Comparison of ENCODE assay signal across 9 cellular contexts in genomic region chr6:499617-500016, GRCh38.
DNase-seq lines count a peak whose midpoint lies in the region; ATAC-seq and TF ChIP-seq lines count a peak whose summit lies in the region.
"Had no signal": no experiment of that assay in that cellular context is flagged by ENCODE, and none has a peak within 500 bp of the region (broad histone marks: within the 10 kb centered on the region; RNA-seq: fewer than 3 reads in every experiment).

No MANE protein-coding gene starts in this region.

- H3K27ac Mint-ChIP-seq in T-helper 17 cell (peak overlapping the region; percentile 95), immature natural killer cell (peak overlapping the region; percentile 90 to 99 (median 96)), type B pancreatic cell (no peak overlapping the region), CD14-positive monocyte (peak overlapping the region in 1 of 7 donors; percentile 50)

- no peaks in the 10 kb centered on the region for H3K9me3 Mint-ChIP-seq in immature natural killer cell
- H3K9me3 Mint-ChIP-seq in type B pancreatic cell: no peaks in the 10 kb centered on the region
- peaks cover 0 to 3% (median 0%) of the 10 kb centered on the region in 7 donors for H3K9me3 Mint-ChIP-seq in CD14-positive monocyte

- intact Hi-C loops in CD14-positive monocyte (cut with micrococcal nuclease): no loop called here

- ATAC-seq in GM18907 (IDR thresholded peaks at IDR 0.05; ENCODE audit: unreplicated experiment) (peak; percentile 49), T-helper 17 cell (peak; percentile 37)
- ATAC-seq: psoas muscle had no signal

- no peak for TF ChIP-seq CTCF in GM10266 (IDR thresholded peaks at IDR 0.05; ENCODE audit: control insufficient read depth, insufficient read depth, low read depth, missing control alignments)
- no peak for TF ChIP-seq CTCF in type B pancreatic cell (conservative IDR thresholded peaks at IDR 0.05)
- no peak for TF ChIP-seq CTCF in CD14-positive monocyte (IDR thresholded peaks at IDR 0.05)

- H3K27me3 Mint-ChIP-seq in T-helper 17 cell: no peaks in the 10 kb centered on the region
- peaks cover 0 to 9% (median 0%) of the 10 kb centered on the region in 3 donors for H3K27me3 Mint-ChIP-seq in immature natural killer cell (ENCODE audit: low read depth in 3 of 3)
- no peaks in the 10 kb centered on the region for H3K27me3 Mint-ChIP-seq in type B pancreatic cell
- H3K27me3 Mint-ChIP-seq in CD14-positive monocyte (ENCODE audit: low read depth in 3 of 3): peaks cover 0 to 1% (median 0%) of the 10 kb centered on the region in 3 donors

- peaks cover 4% of the 10 kb centered on the region for H3K36me3 Mint-ChIP-seq in T-helper 17 cell (ENCODE audit: low read depth)
- H3K36me3 Mint-ChIP-seq in immature natural killer cell: peaks cover 7 to 20% (median 11%) of the 10 kb centered on the region in 3 donors
- peaks cover 21% of the 10 kb centered on the region for H3K36me3 Mint-ChIP-seq in type B pancreatic cell
- peaks cover 38 to 41% of the 10 kb centered on the region in 2 donors for H3K36me3 Mint-ChIP-seq in CD14-positive monocyte

- H3K4me1 Mint-ChIP-seq in T-helper 17 cell: peaks cover 38% of the 10 kb centered on the region
- peaks cover 57 to 71% of the 10 kb centered on the region in 2 donors for H3K4me1 Mint-ChIP-seq in immature natural killer cell
- no peaks in the 10 kb centered on the region for H3K4me1 Mint-ChIP-seq in type B pancreatic cell (ENCODE audit: unreplicated experiment)
- H3K4me1 Mint-ChIP-seq in CD14-positive monocyte: peaks cover 6% of the 10 kb centered on the region

- DNase-seq in GM10266 (ENCODE audit: extremely low spot score): peak; percentile 32
- no peak for DNase-seq in T-helper 17 cell
- peak; percentile 51 to 59 (median 55) for DNase-seq in immature natural killer cell
- no peak for DNase-seq in type B pancreatic cell (ENCODE audit: extremely low spot score, unreplicated experiment)
- no peak for DNase-seq in NCI-H524 (lab: John Stamatoyannopoulos, UW)
- DNase-seq in CD14-positive monocyte (ENCODE audit: low spot score): no peak
- DNase-seq: cerebellar nuclear complex, psoas muscle had no signal

- H3K9me3 ChIP-seq in T-helper 17 cell (ENCODE audit: control insufficient read depth, low read length, poor library complexity, severe bottlenecking): no peaks in the 10 kb centered on the region
- H3K9me3 ChIP-seq: psoas muscle had no signal

- H3K4me3 Mint-ChIP-seq in T-helper 17 cell (peak overlapping the region; percentile 77), immature natural killer cell (peak overlapping the region; percentile 80 to 88 (median 85)), type B pancreatic cell (no peak overlapping the region), CD14-positive monocyte (no peak overlapping the region)

Comparison
In these comparisons a context has a peak if more than half of its experiments do, and no peak if none do; other contexts are left out.
1. DNase-seq: peak in GM10266 (single experiment) and immature natural killer cell (3 of 3); none in T-helper 17 cell (0 of 3), type B pancreatic cell (single experiment), NCI-H524 (0 of 2) and CD14-positive monocyte (single experiment).
2. H3K4me3 Mint-ChIP-seq: peak in T-helper 17 cell (single experiment) and immature natural killer cell (5 of 5); none in type B pancreatic cell (single experiment) and CD14-positive monocyte (0 of 2).